ENCODE assay signal across 26 cellular contexts in genomic region chr10:69745698-69746097, GRCh38. TPM values are rescaled to one million over a fixed set of nuclear protein-coding genes. Genes with fewer than 3 reads are reported as not detected.
DNase-seq lines count a peak whose midpoint lies in the region; ATAC-seq lines count a peak whose summit lies in the region.
"Had no signal": no experiment of that assay in that cellular context is flagged by ENCODE, and none has a peak within 500 bp of the region (broad histone marks: within the 10 kb centered on the region; RNA-seq: fewer than 3 reads in every experiment).

No MANE protein-coding gene starts in this region.

- no peak overlapping the region for H4K8ac ChIP-seq in trophoblast cell (ENCODE audit: low read depth, low read length)

- H3K9me3 Mint-ChIP-seq in activated naive CD8-positive, alpha-beta T cell treated with anti-CD3 and anti-CD28 coated beads, Interleukin-2, amount 50 U/mL, for 24 hours = no peaks in the 10 kb centered on the region
- no peaks in the 10 kb centered on the region for H3K9me3 Mint-ChIP-seq in activated naive CD8-positive, alpha-beta T cell treated with anti-CD3 and anti-CD28 coated beads for 36 hours
- H3K9me3 Mint-ChIP-seq in stimulated activated memory B cell treated with anti-CD40 and anti-IgM and Interleukin-4, amounts not matched to agents 10 μg/mL and 1 μg/mL and 100 μg/mL, for 72 hours = no peaks in the 10 kb centered on the region
- H3K9me3 Mint-ChIP-seq: nephron had no signal

- no peak overlapping the region for H3K4me2 ChIP-seq in trophoblast cell (ENCODE audit: low read length)
- H3K4me2 ChIP-seq: smooth muscle cell had no signal

- no peak overlapping the region for H3K4me3 Mint-ChIP-seq in activated naive CD8-positive, alpha-beta T cell treated with anti-CD3 and anti-CD28 coated beads, Interleukin-2, amount 50 U/mL, for 24 hours
- no peak overlapping the region for H3K4me3 Mint-ChIP-seq in activated naive CD8-positive, alpha-beta T cell treated with anti-CD3 and anti-CD28 coated beads for 36 hours
- H3K4me3 Mint-ChIP-seq in stimulated activated memory B cell treated with anti-CD40 and anti-IgM and Interleukin-4, amounts not matched to agents 10 μg/mL and 1 μg/mL and 100 μg/mL, for 72 hours = no peak overlapping the region
- H3K4me3 Mint-ChIP-seq: brain, nephron had no signal

- H4K12ac ChIP-seq in trophoblast cell (ENCODE audit: low read depth, low read length) = no peak overlapping the region

- no CpG with 5 or more reads among the region's 2 CpGs for WGBS in trophoblast cell (ENCODE audit: extremely low coverage, insufficient coverage, insufficient read length)

- H2AFZ ChIP-seq in trophoblast cell (ENCODE audit: insufficient read depth, low read length, poor library complexity) = no peak overlapping the region

- no peak overlapping the region for H3K9ac ChIP-seq in trophoblast cell (ENCODE audit: low read length)

- no peaks in the 10 kb centered on the region for H3K79me1 ChIP-seq in trophoblast cell (ENCODE audit: low read length)

- no peak overlapping the region for H2BK12ac ChIP-seq in trophoblast cell (ENCODE audit: low read length)

- no peak overlapping the region for H3K27ac ChIP-seq in trophoblast cell (ENCODE audit: low read depth, low read length)
- H3K27ac ChIP-seq: ovary, thoracic aorta, VCaP had no signal

- DNase-seq in activated naive CD8-positive, alpha-beta T cell treated with anti-CD3 and anti-CD28 coated beads, Interleukin-2, amount 50 U/mL, for 24 hours = no peak
- DNase-seq in activated naive CD8-positive, alpha-beta T cell treated with anti-CD3 and anti-CD28 coated beads for 36 hours = no peak
- DNase-seq in trophoblast cell = no peak
- DNase-seq in NCI-H1436 treated with DMSO at 0.1 percent for 48 hours (lab: John Stamatoyannopoulos, UW) = no peak
- DNase-seq: BE2C; H7; head of caudate nucleus; Kasumi-1; kidney glomerular epithelial cell; mucosa of descending colon; NCI-H2029; NCI-H748 treated with DMSO at 0.1 percent for 48 hours; ovary; retina; stimulated activated CD4-positive, alpha-beta T cell treated with anti-CD3 and anti-CD28 coated beads, Interleukin-2, amount 100 ng/mL, for 24 hours had no signal

- no peaks in the 10 kb centered on the region for H3K79me2 ChIP-seq in trophoblast cell (ENCODE audit: control insufficient read depth, insufficient read depth, low read length, poor library complexity)

- no peaks in the 10 kb centered on the region for H3K36me3 ChIP-seq in trophoblast cell (ENCODE audit: control insufficient read depth in 1 of 2, insufficient read depth in 2 of 2, low read length in 2 of 2)
- H3K36me3 ChIP-seq: BE2C, ovary, thoracic aorta had no signal

- no peaks in the 10 kb centered on the region for H3K27me3 ChIP-seq in trophoblast cell (ENCODE audit: insufficient read depth, low read length)
- H3K27me3 ChIP-seq: BE2C, ovary had no signal

- H3K4ac ChIP-seq in trophoblast cell (ENCODE audit: low read depth, low read length) = no peak overlapping the region

- no peak overlapping the region for H3K14ac ChIP-seq in trophoblast cell (ENCODE audit: low read length)

- no peak overlapping the region for H2AK5ac ChIP-seq in trophoblast cell (ENCODE audit: low read length)

- H2BK120ac ChIP-seq in trophoblast cell (ENCODE audit: insufficient read depth, low read length, poor library complexity) = no peak overlapping the region

- peaks cover 43% of the 10 kb centered on the region for H3K27me3 Mint-ChIP-seq in activated naive CD8-positive, alpha-beta T cell treated with anti-CD3 and anti-CD28 coated beads, Interleukin-2, amount 50 U/mL, for 24 hours
- H3K27me3 Mint-ChIP-seq in activated naive CD8-positive, alpha-beta T cell treated with anti-CD3 and anti-CD28 coated beads for 36 hours = peaks cover 27% of the 10 kb centered on the region
- peaks cover 66% of the 10 kb centered on the region for H3K27me3 Mint-ChIP-seq in stimulated activated memory B cell treated with anti-CD40 and anti-IgM and Interleukin-4, amounts not matched to agents 10 μg/mL and 1 μg/mL and 100 μg/mL, for 72 hours

- H3K4me1 Mint-ChIP-seq in activated naive CD8-positive, alpha-beta T cell treated with anti-CD3 and anti-CD28 coated beads, Interleukin-2, amount 50 U/mL, for 24 hours = peaks cover 2% of the 10 kb centered on the region
- peaks cover 4% of the 10 kb centered on the region for H3K4me1 Mint-ChIP-seq in activated naive CD8-positive, alpha-beta T cell treated with anti-CD3 and anti-CD28 coated beads for 36 hours
- no peaks in the 10 kb centered on the region for H3K4me1 Mint-ChIP-seq in stimulated activated memory B cell treated with anti-CD40 and anti-IgM and Interleukin-4, amounts not matched to agents 10 μg/mL and 1 μg/mL and 100 μg/mL, for 72 hours

- H3K9me3 ChIP-seq in trophoblast cell (ENCODE audit: insufficient read depth, low read depth, low read length) = no peaks in the 10 kb centered on the region
- H3K9me3 ChIP-seq: BE2C, mucosa of descending colon, ovary, thoracic aorta had no signal

- H3K27ac Mint-ChIP-seq in activated naive CD8-positive, alpha-beta T cell treated with anti-CD3 and anti-CD28 coated beads, Interleukin-2, amount 50 U/mL, for 24 hours = no peak overlapping the region
- no peak overlapping the region for H3K27ac Mint-ChIP-seq in activated naive CD8-positive, alpha-beta T cell treated with anti-CD3 and anti-CD28 coated beads for 36 hours
- no peak overlapping the region for H3K27ac Mint-ChIP-seq in stimulated activated memory B cell treated with anti-CD40 and anti-IgM and Interleukin-4, amounts not matched to agents 10 μg/mL and 1 μg/mL and 100 μg/mL, for 72 hours
- H3K27ac Mint-ChIP-seq: brain had no signal

- H3K4me3 ChIP-seq in trophoblast cell (ENCODE audit: low read depth, low read length) = no peak overlapping the region
- H3K4me3 ChIP-seq: lung, mucosa of descending colon, ovary, smooth muscle cell, thoracic aorta had no signal

- H4K91ac ChIP-seq in trophoblast cell (ENCODE audit: low read depth, low read length) = no peak overlapping the region

- no peak overlapping the region for H2BK5ac ChIP-seq in trophoblast cell (ENCODE audit: low read depth, low read length, poor library complexity)

- no peak overlapping the region for H3K18ac ChIP-seq in trophoblast cell (ENCODE audit: low read length)

- H3K4me1 ChIP-seq in trophoblast cell (ENCODE audit: control insufficient read depth in 1 of 2, insufficient read depth in 2 of 2, low read length in 2 of 2) = no peaks in the 10 kb centered on the region
- H3K4me1 ChIP-seq: BE2C had no signal

- H3K36me3 Mint-ChIP-seq in activated naive CD8-positive, alpha-beta T cell treated with anti-CD3 and anti-CD28 coated beads, Interleukin-2, amount 50 U/mL, for 24 hours (ENCODE audit: low read depth) = no peaks in the 10 kb centered on the region
- H3K36me3 Mint-ChIP-seq in activated naive CD8-positive, alpha-beta T cell treated with anti-CD3 and anti-CD28 coated beads for 36 hours = no peaks in the 10 kb centered on the region
- no peaks in the 10 kb centered on the region for H3K36me3 Mint-ChIP-seq in stimulated activated memory B cell treated with anti-CD40 and anti-IgM and Interleukin-4, amounts not matched to agents 10 μg/mL and 1 μg/mL and 100 μg/mL, for 72 hours
- H3K36me3 Mint-ChIP-seq: brain had no signal

- peak; percentile 30 for ATAC-seq in activated naive CD8-positive, alpha-beta T cell treated with anti-CD3 and anti-CD28 coated beads, Interleukin-2, amount 50 U/mL, for 24 hours
- ATAC-seq in HG02610 (IDR thresholded peaks at IDR 0.05; ENCODE audit: unreplicated experiment) (peak; percentile 66), HG03442 (IDR thresholded peaks at IDR 0.05; ENCODE audit: unreplicated experiment) (peak; percentile 50), GM19035 (IDR thresholded peaks at IDR 0.05; ENCODE audit: unreplicated experiment) (no peak)
- peak; percentile 40 for ATAC-seq in stimulated activated memory B cell treated with anti-CD40 and anti-IgM and Interleukin-4, amounts not matched to agents 10 μg/mL and 1 μg/mL and 100 μg/mL, for 72 hours
- ATAC-seq: mucosa of descending colon had no signal

- H3K23ac ChIP-seq in trophoblast cell (ENCODE audit: low read length) = no peak overlapping the region

RNA-seq across cellular contexts. Expression of gene COL13A1, which starts 56.0 kb away (rescaled TPM):
- not detected for total RNA-seq in activated naive CD8-positive, alpha-beta T cell treated with anti-CD3 and anti-CD28 coated beads for 36 hours
- 0.03 and 0.04 TPM in 2 replicates for polyA plus RNA-seq in trophoblast cell (2013)
- total RNA-seq: T-helper 2 cell treated with Interferon-gamma antibody and Interleukin-4, amounts not matched to agents 100 ng/mL and 5 ng/mL, for 36 hours had no signal
